15 cellular contexts compared by ENCODE assay signal in the genomic region with DNA sequence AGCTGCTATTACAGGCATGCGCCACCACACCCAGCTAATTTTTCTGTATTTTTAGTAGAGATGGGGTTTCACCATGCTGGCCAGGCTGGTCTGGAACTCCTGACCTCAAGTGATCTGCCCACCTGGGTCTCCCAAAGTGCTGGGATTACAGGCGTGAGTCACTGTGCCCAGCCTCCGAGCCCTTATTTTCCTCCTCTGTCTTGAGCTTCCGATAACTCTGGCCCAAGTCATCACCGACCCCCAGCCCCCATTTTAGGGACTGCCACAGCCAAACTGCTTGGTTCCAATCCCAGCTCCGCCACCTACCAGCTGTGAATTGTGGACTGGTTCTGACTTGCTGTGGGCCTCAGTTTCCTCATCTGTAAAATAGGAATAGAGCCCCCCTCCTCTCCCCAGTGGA. TPM values are rescaled to one million over a fixed set of nuclear protein-coding genes. Genes with fewer than 3 reads are reported as not detected.
DNase-seq lines count a peak whose midpoint lies in the region; ATAC-seq and TF ChIP-seq lines count a peak whose summit lies in the region.
"Not testable (repeated sequence)": the region's sequence is repeated elsewhere in the genome, so short reads cannot be mapped to it uniquely, and the experiment has no call there.
"Had no signal": no experiment of that assay in that cellular context is flagged by ENCODE, and none has a peak within 500 bp of the region (broad histone marks: within the 10 kb centered on the region; RNA-seq: fewer than 3 reads in every experiment).

No MANE protein-coding gene starts in this region.

- not testable (repeated sequence) for H3K27me3 ChIP-seq in HUES6 (ENCODE audit: control insufficient read depth, insufficient read depth, low read length); SK-N-SH (ENCODE audit: insufficient read depth); heart right ventricle; mesendoderm (ENCODE audit: insufficient read depth, low read length, poor library complexity); sigmoid colon; thoracic aorta (replicated peaks; ENCODE audit: insufficient read depth)

- CTCF ChIA-PET in SK-N-SH (lab: Yijun Ruan, JAX), result interaction anchor here (1.1 to 5.5 kb wide), 2 partner anchors 9 to 50 kb away, joined by 4 to 48 read pairs; no protein-coding TSS in a partner anchor

- not testable (repeated sequence) for DNase-seq in SK-N-SH; coronary artery (ENCODE audit: low spot score); heart right ventricle; mesendoderm; sigmoid colon; thoracic aorta (ENCODE audit: low spot score)

- intact Hi-C loops in heart right ventricle (cut with DNase I), result loop anchor here in 4 of 10 donors (5.0 to 10.0 kb wide), 3 partner anchors 49 to 114 kb away; no protein-coding TSS in a partner anchor
- intact Hi-C loops in sigmoid colon (cut with DNase I), result not testable (repeated sequence)

- H4K5ac ChIP-seq in mesendoderm (ENCODE audit: low read length), result not testable (repeated sequence)

- not testable (repeated sequence) for H3K4me2 ChIP-seq in SK-N-SH; mesendoderm (ENCODE audit: low read length)

- H3K4ac ChIP-seq in mesendoderm (ENCODE audit: low read depth, low read length), result peak overlapping the region; percentile 29

- not testable (repeated sequence) for H3K23ac ChIP-seq in mesendoderm (ENCODE audit: low read length)

- H2BK5ac ChIP-seq in mesendoderm (ENCODE audit: low read length), result not testable (repeated sequence)

- H3K79me1 ChIP-seq in mesendoderm (ENCODE audit: low read length), result not testable (repeated sequence)

- not testable (repeated sequence) for H3K4me3 ChIP-seq in HUES6 (ENCODE audit: low read depth, low read length); SK-N-SH (ENCODE audit: low read depth in 2 of 2, low read length in 1 of 2); mesendoderm (ENCODE audit: low read length); sigmoid colon
- H3K4me3 ChIP-seq in coronary artery (peak overlapping the region; percentile 6), heart right ventricle (peak overlapping the region in 3 of 10 donors; percentile 15 to 22 (median 17)), thoracic aorta (peak overlapping the region; percentile 52)

- not testable (repeated sequence) for H3K9me2 ChIP-seq in SK-N-SH

- H3K18ac ChIP-seq in mesendoderm (ENCODE audit: low read length), result not testable (repeated sequence)

- H3K9ac ChIP-seq in HUES6 (ENCODE audit: low read length) (peak overlapping the region; percentile 23), SK-N-SH (peak overlapping the region; percentile 31; the same call in 1 of the 2 replicates)
- not testable (repeated sequence) for H3K9ac ChIP-seq in mesendoderm (ENCODE audit: low read length)

- not testable (repeated sequence) for H3K9me3 ChIP-seq in HUES6 (ENCODE audit: control insufficient read depth, insufficient read depth, low read depth, low read length); SK-N-SH; heart right ventricle; sigmoid colon; thoracic aorta

- not testable (repeated sequence) for ATAC-seq in heart right ventricle; thoracic aorta (ENCODE audit: insufficient number of reproducible peaks, low FRiP score, low read depth)

- WGBS in SK-N-SH (ENCODE audit: low lambda C conversion rate), result 95% methylated on average over 6 of the region's 6 CpGs
- 96 to 98% methylated on average over 6 of the region's 6 CpGs for WGBS in heart right ventricle, 2 donors
- no CpG with 5 or more reads among the region's 6 CpGs for WGBS in mesendoderm (ENCODE audit: extremely low coverage, insufficient coverage, low lambda C conversion rate)
- 91 to 97% methylated on average over 6 of the region's 6 CpGs for WGBS in sigmoid colon, 2 donors

- H4K20me1 ChIP-seq in SK-N-SH (ENCODE audit: insufficient read depth), result not testable (repeated sequence)

- POLR2A ChIA-PET in SK-N-SH (lab: Yijun Ruan, JAX), result not testable (repeated sequence)

- TF ChIP-seq POLR2A in sigmoid colon (IDR thresholded peaks at IDR 0.05), result not testable (repeated sequence)

- H3K27ac ChIP-seq in HUES6 (ENCODE audit: low read depth, low read length) (0 out of 2 replicates have a peak overlapping the region, but pooled peaks have one; percentile 9), SK-N-SH (ENCODE audit: low read depth in 2 of 2, low read length in 1 of 2) (peak overlapping the region in 1 of 2 experiments; percentile 64; a peak in 1 of 4 replicates), coronary artery (peak overlapping the region; percentile 53 to 80), heart right ventricle (peak overlapping the region; percentile 66 to 90 (median 76)), sigmoid colon (peak overlapping the region; percentile 55 to 70 (median 68)), thoracic aorta (peak overlapping the region; percentile 70 to 83)
- H3K27ac ChIP-seq in mesendoderm (ENCODE audit: low read depth, low read length), result not testable (repeated sequence)

- H4K8ac ChIP-seq in mesendoderm (ENCODE audit: low read depth, low read length), result not testable (repeated sequence)

- not testable (repeated sequence) for H2AK5ac ChIP-seq in mesendoderm (ENCODE audit: low read length)

- not testable (repeated sequence) for H2BK15ac ChIP-seq in mesendoderm (replicated peaks; ENCODE audit: low read depth)

- H3K79me2 ChIP-seq in SK-N-SH (ENCODE audit: insufficient read depth); mesendoderm (ENCODE audit: control insufficient read depth, insufficient read depth, low read length): not testable (repeated sequence)

- H2AFZ ChIP-seq in SK-N-SH (ENCODE audit: low read depth), result peak overlapping the region; percentile 39; the same call in 1 of the 2 replicates

- not testable (repeated sequence) for TF ChIP-seq EP300 in SK-N-SH (IDR thresholded peaks at IDR 0.05; ENCODE audit: borderline replicate concordance in 1 of 2, low read depth in 1 of 2, low read length in 1 of 2); sigmoid colon (IDR thresholded peaks at IDR 0.05)

- not testable (repeated sequence) for H3K36me3 ChIP-seq in HUES6 (ENCODE audit: control insufficient read depth, insufficient read depth, low read length); SK-N-SH (replicated peaks in 1 of 2; ENCODE audit: control insufficient read depth in 1 of 2, insufficient read depth in 2 of 2, low read length in 1 of 2); heart right ventricle; mesendoderm (ENCODE audit: control insufficient read depth, insufficient read depth, low read length); sigmoid colon; thoracic aorta

- peaks cover 14% of the 10 kb centered on the region for H3F3A ChIP-seq in SK-N-SH (replicated peaks; ENCODE audit: insufficient read depth)

- H3K4me1 ChIP-seq in HUES6 (ENCODE audit: control insufficient read depth, insufficient read depth, low read length) (peaks cover 23% of the 10 kb centered on the region), SK-N-SH (ENCODE audit: control insufficient read depth in 1 of 2, insufficient read depth in 2 of 2, low read depth in 1 of 2, low read length in 1 of 2) (peaks cover 13 to 17% of the 10 kb centered on the region in 2 experiments; a peak in 2 of 4 replicates), heart right ventricle (peaks cover 20 to 46% (median 36%) of the 10 kb centered on the region in 9 donors), sigmoid colon (peaks cover 0 to 35% (median 22%) of the 10 kb centered on the region in 4 donors), thoracic aorta (ENCODE audit: control insufficient read depth in 1 of 2, low read depth in 2 of 2) (peaks cover 34 to 42% of the 10 kb centered on the region in 2 donors)
- not testable (repeated sequence) for H3K4me1 ChIP-seq in mesendoderm (ENCODE audit: control insufficient read depth, low read depth, low read length)

- H2BK120ac ChIP-seq in mesendoderm (ENCODE audit: low read depth, low read length), result not testable (repeated sequence)

- TF ChIP-seq RAD21 in SK-N-SH (IDR thresholded peaks at IDR 0.05; ENCODE audit: low read length), result not testable (repeated sequence)

- TF ChIP-seq CTCF in SK-N-SH (IDR thresholded peaks at IDR 0.05); coronary artery (IDR thresholded peaks at IDR 0.05); heart right ventricle (IDR thresholded peaks at IDR 0.05); sigmoid colon (IDR thresholded peaks at IDR 0.05); thoracic aorta (IDR thresholded peaks at IDR 0.05): not testable (repeated sequence)

- H3K56ac ChIP-seq in mesendoderm (ENCODE audit: low read length), result not testable (repeated sequence)

RNA-seq across cellular contexts. Expression of gene CIBAR2, which starts 11.2 kb away (rescaled TPM):
- 0.15 and 0.24 TPM in 2 replicates for polyA plus RNA-seq in SK-N-SH (2012; rRNA removed)
- 0.17 and 0.23 TPM in 2 replicates for polyA plus RNA-seq in SK-N-SH (2012; cell fraction: cytosol; rRNA removed)
- polyA plus RNA-seq in SK-N-SH (2012; cell fraction: nucleus; rRNA removed), result 0.39 and 0.51 TPM in 2 replicates
- total RNA-seq in heart right ventricle, result not detected
- polyA plus RNA-seq in heart right ventricle, result not detected
- 0.07 TPM for polyA plus RNA-seq in mesendoderm (2013, experiment 1 of 2)
- polyA plus RNA-seq in mesendoderm (2013, experiment 2 of 2), result not detected
- total RNA-seq in sigmoid colon, result not detected
- polyA plus RNA-seq in sigmoid colon, result not detected
- not detected for total RNA-seq in thoracic aorta
- total RNA-seq: activated T-cell treated with anti-CD3 and anti-CD28 coated beads, Interleukin-2, amount 50 U/mL, for 72 hours; esophagus mucosa; lower leg skin; mucosa of gallbladder; posterior vena cava; RPMI7951 had no signal
- polyA plus RNA-seq: adipose tissue, neural cell had no signal
